In genomic region chrX:40544343-40545250, GRCh38 we compare ENCODE assay signal across 9 cellular contexts.
DNase-seq lines count a peak whose midpoint lies in the region; ATAC-seq and TF ChIP-seq lines count a peak whose summit lies in the region.
"Had no signal": no experiment of that assay in that cellular context is flagged by ENCODE, and none has a peak within 500 bp of the region (broad histone marks: within the 10 kb centered on the region; RNA-seq: fewer than 3 reads in every experiment).

No MANE protein-coding gene starts in this region.

- TF ChIP-seq CTCF in fibroblast of pulmonary artery (IDR thresholded peaks at IDR 0.05; ENCODE audit: low read length, missing control alignments): no peak

- no peak for ATAC-seq in HG03342 (IDR thresholded peaks at IDR 0.05; ENCODE audit: unreplicated experiment)
- ATAC-seq: activated naive CD4-positive, alpha-beta T cell treated with anti-CD3 and anti-CD28 coated beads, Interleukin-2, amount 50 U/mL, for 72 hours had no signal

- H3K4me3 ChIP-seq in fibroblast of pulmonary artery (replicated peaks; ENCODE audit: low read depth, low read length): no peak overlapping the region
- H3K4me3 ChIP-seq in skeletal muscle cell (ENCODE audit: low read depth, low read length): no peak overlapping the region

- DNase-seq in NCI-H146 (lab: John Stamatoyannopoulos, UW): peak; percentile 14
- no peak for DNase-seq in NCI-H146 treated with DMSO at 0.1 percent for 48 hours (lab: John Stamatoyannopoulos, UW; ENCODE audit: unreplicated experiment)
- peak; percentile 13 for DNase-seq in RKO (ENCODE audit: low spot score)
- peak; percentile 8 for DNase-seq in fibroblast of pulmonary artery (ENCODE audit: low read depth)
- DNase-seq in skeletal muscle cell (ENCODE audit: low read depth): peak; percentile 11
- no peak for DNase-seq in T1000 (lab: John Stamatoyannopoulos, UW)
- no peak for DNase-seq in GF-D8 (lab: John Stamatoyannopoulos, UW)

Comparison
In these comparisons a context has a peak if more than half of its experiments do, and no peak if none do; other contexts are left out.
1. DNase-seq: peak in NCI-H146 (single experiment), RKO (single experiment), fibroblast of pulmonary artery (single experiment) and skeletal muscle cell (single experiment); none in NCI-H146 treated with DMSO at 0.1 percent for 48 hours (single experiment), T1000 (single experiment) and GF-D8 (single experiment).